ENCODE assay signal across 23 cellular contexts in genomic region chr4:120520761-120521160, GRCh38.
"Had no signal": no experiment of that assay in that cellular context is flagged by ENCODE, and none has a peak within 500 bp of the region (broad histone marks: within the 10 kb centered on the region; RNA-seq: fewer than 3 reads in every experiment).

No MANE protein-coding gene starts in this region.

- H3K27ac Mint-ChIP-seq: activated CD8-positive, alpha-beta T cell treated with anti-CD3 and anti-CD28 coated beads for 36 hours; activated naive CD4-positive, alpha-beta T cell treated with anti-CD3 and anti-CD28 coated beads, Interleukin-2, amount 10 ng/mL, durations not matched to agents 7 days and 5 days; activated naive CD8-positive, alpha-beta T cell treated with anti-CD3 and anti-CD28 coated beads for 36 hours; activated T-cell treated with anti-CD3 and anti-CD28 coated beads, Interleukin-2, amount 50 U/mL, for 72 hours; activated T-helper 2 cell treated with anti-CD3 and anti-CD28 coated beads, Interferon-gamma antibody, Interleukin-2, Interleukin-4, amounts not matched to agents 10 μg/mL and 5 μg/mL and 100 μg/mL, durations not matched to agents 14 hours and 24 hours and 36 hours; T-cell had no signal

- H3K9me3 Mint-ChIP-seq: activated CD8-positive, alpha-beta T cell treated with anti-CD3 and anti-CD28 coated beads for 36 hours; activated naive CD4-positive, alpha-beta T cell treated with anti-CD3 and anti-CD28 coated beads, Interleukin-2, amount 10 ng/mL, durations not matched to agents 7 days and 5 days; activated T-cell treated with anti-CD3 and anti-CD28 coated beads, Interleukin-2, amount 50 U/mL, for 72 hours; activated T-helper 2 cell treated with anti-CD3 and anti-CD28 coated beads, Interferon-gamma antibody, Interleukin-2, Interleukin-4, amounts not matched to agents 10 μg/mL and 5 μg/mL and 100 μg/mL, durations not matched to agents 14 hours and 24 hours and 36 hours; T-cell had no signal

- H3K36me3 Mint-ChIP-seq: activated naive CD4-positive, alpha-beta T cell treated with anti-CD3 and anti-CD28 coated beads, Interleukin-2, amount 10 ng/mL, durations not matched to agents 7 days and 5 days; activated naive CD8-positive, alpha-beta T cell treated with anti-CD3 and anti-CD28 coated beads for 36 hours; T-cell had no signal

- H3K4me3 Mint-ChIP-seq: activated CD8-positive, alpha-beta T cell treated with anti-CD3 and anti-CD28 coated beads for 36 hours; activated naive CD4-positive, alpha-beta T cell treated with anti-CD3 and anti-CD28 coated beads, Interleukin-2, amount 10 ng/mL, durations not matched to agents 7 days and 5 days; activated naive CD8-positive, alpha-beta T cell treated with anti-CD3 and anti-CD28 coated beads for 36 hours; activated T-cell treated with anti-CD3 and anti-CD28 coated beads, Interleukin-2, amount 50 U/mL, for 72 hours; T-cell had no signal

- ATAC-seq: activated CD8-positive, alpha-beta T cell treated with anti-CD3 and anti-CD28 coated beads for 36 hours; activated T-cell treated with anti-CD3 and anti-CD28 coated beads, Interleukin-2, amount 50 U/mL, for 72 hours; T-cell had no signal

- H3K27me3 Mint-ChIP-seq: activated naive CD4-positive, alpha-beta T cell treated with anti-CD3 and anti-CD28 coated beads, Interleukin-2, amount 10 ng/mL, durations not matched to agents 7 days and 5 days had no signal

- H3K4me1 Mint-ChIP-seq: activated naive CD4-positive, alpha-beta T cell treated with anti-CD3 and anti-CD28 coated beads, Interleukin-2, amount 10 ng/mL, durations not matched to agents 7 days and 5 days; activated naive CD8-positive, alpha-beta T cell treated with anti-CD3 and anti-CD28 coated beads for 36 hours; T-cell had no signal

- DNase-seq: activated CD4-positive, alpha-beta T cell treated with anti-CD3 and anti-CD28 coated beads for 4 hours; activated CD8-positive, alpha-beta memory T cell treated with anti-CD3 and anti-CD28 coated beads, Interleukin-2, amount 50 U/mL, for 4 hours; activated CD8-positive, alpha-beta T cell treated with anti-CD3 and anti-CD28 coated beads for 36 hours; activated gamma-delta T cell treated with Interleukin-2 at 50 U/mL for 16 hours; activated naive CD4-positive, alpha-beta T cell treated with anti-CD3 and anti-CD28 coated beads, Interleukin-2, amount 10 ng/mL, durations not matched to agents 7 days and 5 days; activated naive CD8-positive, alpha-beta T cell treated with anti-CD3 and anti-CD28 coated beads for 36 hours; activated T-cell treated with anti-CD3 and anti-CD28 coated beads, Interleukin-2, amount 50 U/mL, for 72 hours; brain microvascular endothelial cell; MV-4-11; NCI-H1092 treated with DMSO at 0.1 percent for 48 hours; NCI-H1417 treated with DMSO at 0.1 percent for 48 hours; NCI-H1694; NCI-H2029 treated with DMSO at 0.1 percent for 48 hours; NCI-H345; NCI-H510A treated with DMSO at 0.1 percent for 48 hours; NCI-H69; NK-92 treated with Interleukin-12 subunit alpha and Interleukin-12 subunit beta, amount 100 ng/mL, for 24 hours; PC-9; SHP77 treated with DMSO at 0.1 percent for 48 hours; T-cell; T-helper 2 cell; T1000 had no signal
